25 cellular contexts compared by ENCODE assay signal in genomic region chr3:78976200-78976599, GRCh38.
"Had no signal": no experiment of that assay in that cellular context is flagged by ENCODE, and none has a peak within 500 bp of the region (broad histone marks: within the 10 kb centered on the region; RNA-seq: fewer than 3 reads in every experiment).

No MANE protein-coding gene starts in this region.

- ATAC-seq: activated CD8-positive, alpha-beta T cell treated with anti-CD3 and anti-CD28 coated beads, Interleukin-2, amount 10 ng/mL, durations not matched to agents 7 days and 5 days; gastroesophageal sphincter; heart left ventricle; left cardiac atrium; natural killer cell treated with Interleukin-12 subunit alpha and Interleukin-12 subunit beta and Interleukin-15 and Interleukin-18, amount 100 ng/mL, for 72 hours; right cardiac atrium; upper lobe of right lung had no signal

- H3K4me3 ChIP-seq: colonic mucosa, gastroesophageal sphincter, heart left ventricle, thyroid gland, upper lobe of right lung had no signal

- H3K27ac Mint-ChIP-seq: activated CD8-positive, alpha-beta T cell treated with anti-CD3 and anti-CD28 coated beads, Interleukin-2, amount 10 ng/mL, durations not matched to agents 7 days and 5 days; activated naive CD4-positive, alpha-beta T cell treated with anti-CD3 and anti-CD28 coated beads, Interleukin-2, amount 50 U/mL, for 24 hours; activated T-helper 1 cell treated with anti-CD3 and anti-CD28 coated beads, Interleukin-12 subunit alpha, Interleukin-12 subunit beta, Interleukin-2, Interleukin-4 antibody, amounts not matched to agents 30 ng/mL and 10 ng/mL and 1 ng/mL, durations not matched to agents 14 hours and 24 hours and 36 hours; natural killer cell treated with Interleukin-12 subunit alpha and Interleukin-12 subunit beta and Interleukin-15 and Interleukin-18, amount 100 ng/mL, for 72 hours; stimulated activated naive CD8-positive, alpha-beta T cell treated with anti-CD3 and anti-CD28 coated beads, Interleukin-15, Interleukin-2, amounts not matched to agents 100 ng/mL and 50 ng/mL, for 24 hours; T-helper 2 cell treated with Interferon-gamma antibody and Interleukin-4, amounts not matched to agents 5 μg/mL and 100 μg/mL, for 36 hours had no signal

- H3K4me1 Mint-ChIP-seq: activated naive CD4-positive, alpha-beta T cell treated with anti-CD3 and anti-CD28 coated beads, Interleukin-2, amount 50 U/mL, for 24 hours; central memory CD8-positive, alpha-beta T cell had no signal

- H3K36me3 ChIP-seq: brain microvascular endothelial cell, colonic mucosa, gastroesophageal sphincter, heart left ventricle, thyroid gland, upper lobe of right lung had no signal

- H3K79me2 ChIP-seq: parathyroid adenoma had no signal

- H3K27me3 ChIP-seq: brain microvascular endothelial cell, colonic mucosa, gastroesophageal sphincter, heart left ventricle, thyroid gland, upper lobe of right lung had no signal

- H3K9me3 Mint-ChIP-seq: activated naive CD4-positive, alpha-beta T cell treated with anti-CD3 and anti-CD28 coated beads, Interleukin-2, amount 50 U/mL, for 24 hours; activated T-helper 1 cell treated with anti-CD3 and anti-CD28 coated beads, Interleukin-12 subunit alpha, Interleukin-12 subunit beta, Interleukin-2, Interleukin-4 antibody, amounts not matched to agents 30 ng/mL and 10 ng/mL and 1 ng/mL, durations not matched to agents 14 hours and 24 hours and 36 hours; T-helper 2 cell treated with Interferon-gamma antibody and Interleukin-4, amounts not matched to agents 5 μg/mL and 100 μg/mL, for 36 hours had no signal

- H2AFZ ChIP-seq: parathyroid adenoma had no signal

- H3K9ac ChIP-seq: parathyroid adenoma had no signal

- H3K27ac ChIP-seq: brain microvascular endothelial cell, colonic mucosa, epithelial cell of prostate, gastroesophageal sphincter, heart left ventricle, parathyroid adenoma, thyroid gland, upper lobe of right lung, VCaP had no signal

- H3K9me3 ChIP-seq: colonic mucosa, gastroesophageal sphincter, heart left ventricle, thyroid gland, upper lobe of right lung had no signal

- H3K36me3 Mint-ChIP-seq: activated naive CD4-positive, alpha-beta T cell treated with anti-CD3 and anti-CD28 coated beads, Interleukin-2, amount 50 U/mL, for 24 hours; natural killer cell treated with Interleukin-12 subunit alpha and Interleukin-12 subunit beta and Interleukin-15 and Interleukin-18, amount 100 ng/mL, for 72 hours had no signal

- H3K4me3 Mint-ChIP-seq: activated CD8-positive, alpha-beta T cell treated with anti-CD3 and anti-CD28 coated beads, Interleukin-2, amount 10 ng/mL, durations not matched to agents 7 days and 5 days; activated naive CD4-positive, alpha-beta T cell treated with anti-CD3 and anti-CD28 coated beads, Interleukin-2, amount 50 U/mL, for 24 hours; activated T-helper 1 cell treated with anti-CD3 and anti-CD28 coated beads, Interleukin-12 subunit alpha, Interleukin-12 subunit beta, Interleukin-2, Interleukin-4 antibody, amounts not matched to agents 30 ng/mL and 10 ng/mL and 1 ng/mL, durations not matched to agents 14 hours and 24 hours and 36 hours; central memory CD8-positive, alpha-beta T cell; natural killer cell treated with Interleukin-12 subunit alpha and Interleukin-12 subunit beta and Interleukin-15 and Interleukin-18, amount 100 ng/mL, for 72 hours; stimulated activated naive CD8-positive, alpha-beta T cell treated with anti-CD3 and anti-CD28 coated beads, Interleukin-15, Interleukin-2, amounts not matched to agents 100 ng/mL and 50 ng/mL, for 24 hours; T-helper 2 cell treated with Interferon-gamma antibody and Interleukin-4, amounts not matched to agents 5 μg/mL and 100 μg/mL, for 36 hours had no signal

- H3K4me1 ChIP-seq: colonic mucosa, gastroesophageal sphincter, parathyroid adenoma, thyroid gland, upper lobe of right lung had no signal

- DNase-seq: activated CD4-positive, alpha-beta T cell treated with anti-CD3 and anti-CD28 coated beads for 1 hour; activated CD4-positive, alpha-beta T cell treated with anti-CD3 and anti-CD28 coated beads, Interleukin-2, amount 50 U/mL, for 1 hour; activated CD8-positive, alpha-beta T cell treated with anti-CD3 and anti-CD28 coated beads, Interleukin-2, amount 10 ng/mL, durations not matched to agents 7 days and 5 days; activated gamma-delta T cell; aorta; brain microvascular endothelial cell; colonic mucosa; heart left ventricle; left cardiac atrium; right cardiac atrium; stimulated activated CD4-positive, alpha-beta T cell treated with anti-CD3 and anti-CD28 coated beads, Interleukin-12 subunit alpha, Interleukin-12 subunit beta, amount 100 ng/mL, for 4 hours; stimulated activated CD4-positive, alpha-beta T cell treated with anti-CD3 and anti-CD28 coated beads, Interleukin-4, amount 100 ng/mL, for 4 hours; substantia nigra; thyroid gland; upper lobe of right lung had no signal

- H3K27me3 Mint-ChIP-seq: activated naive CD4-positive, alpha-beta T cell treated with anti-CD3 and anti-CD28 coated beads, Interleukin-2, amount 50 U/mL, for 24 hours; central memory CD8-positive, alpha-beta T cell; natural killer cell treated with Interleukin-12 subunit alpha and Interleukin-12 subunit beta and Interleukin-15 and Interleukin-18, amount 100 ng/mL, for 72 hours; stimulated activated naive CD8-positive, alpha-beta T cell treated with anti-CD3 and anti-CD28 coated beads, Interleukin-15, Interleukin-2, amounts not matched to agents 100 ng/mL and 50 ng/mL, for 24 hours had no signal
